9 cellular contexts compared by ENCODE assay signal in the genomic region with DNA sequence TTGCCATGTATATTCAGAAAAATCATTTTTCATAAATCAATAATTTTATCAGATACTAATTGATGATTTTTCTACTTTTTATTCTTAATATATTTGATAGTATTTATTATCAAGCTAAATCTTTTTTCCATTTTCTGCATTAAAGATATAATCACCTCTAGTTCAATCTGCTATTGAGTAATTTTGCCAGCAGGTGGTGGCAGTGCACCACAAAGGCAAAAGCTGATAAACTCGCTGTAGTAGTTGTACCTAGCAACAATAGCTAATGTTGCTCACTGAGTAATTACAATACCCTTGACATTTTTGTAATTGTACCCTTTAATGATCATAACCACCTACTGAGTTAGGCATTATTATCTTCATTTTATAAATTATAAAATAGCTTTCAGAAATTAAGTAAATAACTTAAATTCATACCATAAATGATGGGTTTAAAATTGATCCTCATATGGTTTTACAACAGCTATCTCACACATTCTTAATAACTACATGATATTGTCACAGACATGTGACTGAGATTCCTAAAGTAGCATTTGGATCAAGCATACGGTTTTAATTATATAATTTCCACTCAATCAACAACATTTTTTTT. TPM values are rescaled to one million over a fixed set of nuclear protein-coding genes. Genes with fewer than 3 reads are reported as not detected.
DNase-seq lines count a peak whose midpoint lies in the region; ATAC-seq and TF ChIP-seq lines count a peak whose summit lies in the region.
"Had no signal": no experiment of that assay in that cellular context is flagged by ENCODE, and none has a peak within 500 bp of the region (broad histone marks: within the 10 kb centered on the region; RNA-seq: fewer than 3 reads in every experiment).

No MANE protein-coding gene starts in this region.

- H3K36me3 Mint-ChIP-seq in activated T-cell treated with anti-CD3 and anti-CD28 coated beads, Interleukin-2, amount 50 U/mL, for 4 hours (ENCODE audit: insufficient read depth): no peaks in the 10 kb centered on the region
- no peaks in the 10 kb centered on the region for H3K36me3 Mint-ChIP-seq in glutamatergic neuron (ENCODE audit: unreplicated experiment)

- no peaks in the 10 kb centered on the region for H3K4me1 Mint-ChIP-seq in activated T-cell treated with anti-CD3 and anti-CD28 coated beads, Interleukin-2, amount 50 U/mL, for 4 hours (ENCODE audit: low read depth)
- H3K4me1 Mint-ChIP-seq in glutamatergic neuron (ENCODE audit: low read depth, unreplicated experiment): peaks cover 9% of the 10 kb centered on the region

- H3K27ac Mint-ChIP-seq in glutamatergic neuron (ENCODE audit: unreplicated experiment): no peak overlapping the region

- no peak overlapping the region for H3K4me3 Mint-ChIP-seq in activated T-cell treated with anti-CD3 and anti-CD28 coated beads, Interleukin-2, amount 50 U/mL, for 4 hours
- H3K4me3 Mint-ChIP-seq in glutamatergic neuron (ENCODE audit: unreplicated experiment): no peak overlapping the region

- DNase-seq in DMS153 (lab: John Stamatoyannopoulos, UW): peak; percentile 5
- DNase-seq in NCI-H526 treated with DMSO at 0.1 percent for 48 hours (lab: John Stamatoyannopoulos, UW): peak; percentile 27
- peak; percentile 10 for DNase-seq in activated T-cell treated with anti-CD3 and anti-CD28 coated beads, Interleukin-2, amount 50 U/mL, for 4 hours
- peak; percentile 57 for DNase-seq in glutamatergic neuron
- DNase-seq in retinal pigment epithelial cell (ENCODE audit: low read depth): no peak
- DNase-seq in T-helper 9 cell: no peak

- TF ChIP-seq CTCF in glutamatergic neuron (IDR thresholded peaks at IDR 0.05; ENCODE audit: partially characterized antibody, unreplicated experiment) (peak; percentile 78), retinal pigment epithelial cell (conservative IDR thresholded peaks at IDR 0.05; ENCODE audit: low read depth, low read length) (peak; percentile 79)

- no peak overlapping the region for H3K4me3 ChIP-seq in retinal pigment epithelial cell (ENCODE audit: low read length)

- peak; percentile 93 for ATAC-seq in GM19467 (IDR thresholded peaks at IDR 0.05; ENCODE audit: unreplicated experiment)
- ATAC-seq in HG03442 (IDR thresholded peaks at IDR 0.05; ENCODE audit: unreplicated experiment): peak; percentile 97
- peak in 1 of 2 donors; percentile 32 for ATAC-seq in activated T-cell treated with anti-CD3 and anti-CD28 coated beads, Interleukin-2, amount 50 U/mL, for 4 hours

- H3K9me3 Mint-ChIP-seq in activated T-cell treated with anti-CD3 and anti-CD28 coated beads, Interleukin-2, amount 50 U/mL, for 4 hours: no peaks in the 10 kb centered on the region
- no peaks in the 10 kb centered on the region for H3K9me3 Mint-ChIP-seq in glutamatergic neuron (ENCODE audit: unreplicated experiment)

- no peaks in the 10 kb centered on the region for H3K27me3 Mint-ChIP-seq in activated T-cell treated with anti-CD3 and anti-CD28 coated beads, Interleukin-2, amount 50 U/mL, for 4 hours (ENCODE audit: low read depth)
- H3K27me3 Mint-ChIP-seq in glutamatergic neuron (ENCODE audit: unreplicated experiment): no peaks in the 10 kb centered on the region

RNA-seq across cellular contexts. Expression of a gene that starts 52.0 kb away (rescaled TPM):
- under 1 TPM; 0.05 to 0.33 (median 0.32) TPM for total RNA-seq in activated T-cell treated with anti-CD3 and anti-CD28 coated beads, Interleukin-2, amount 50 U/mL, for 4 hours
- 2.1 TPM for total RNA-seq in glutamatergic neuron (ENCODE audit: unreplicated experiment)

RNA-seq across cellular contexts. Expression of a gene that starts 54.2 kb away (rescaled TPM):
- total RNA-seq in activated T-cell treated with anti-CD3 and anti-CD28 coated beads, Interleukin-2, amount 50 U/mL, for 4 hours: under 1 TPM; 0.26 to 0.65 (median 0.56) TPM
- total RNA-seq in glutamatergic neuron (ENCODE audit: unreplicated experiment): 0.59 TPM
- total RNA-seq: activated CD8-positive, alpha-beta memory T cell treated with anti-CD3 and anti-CD28 coated beads for 36 hours had no signal

Comparison
In these comparisons a context has a peak if more than half of its experiments do, and no peak if none do; other contexts are left out.
1. DNase-seq: peak in DMS153 (single experiment), NCI-H526 treated with DMSO at 0.1 percent for 48 hours (single experiment), activated T-cell treated with anti-CD3 and anti-CD28 coated beads, Interleukin-2, amount 50 U/mL, for 4 hours (single experiment) and glutamatergic neuron (single experiment); none in retinal pigment epithelial cell (single experiment) and T-helper 9 cell (single experiment).